8 cellular contexts compared by ENCODE assay signal in the genomic region with DNA sequence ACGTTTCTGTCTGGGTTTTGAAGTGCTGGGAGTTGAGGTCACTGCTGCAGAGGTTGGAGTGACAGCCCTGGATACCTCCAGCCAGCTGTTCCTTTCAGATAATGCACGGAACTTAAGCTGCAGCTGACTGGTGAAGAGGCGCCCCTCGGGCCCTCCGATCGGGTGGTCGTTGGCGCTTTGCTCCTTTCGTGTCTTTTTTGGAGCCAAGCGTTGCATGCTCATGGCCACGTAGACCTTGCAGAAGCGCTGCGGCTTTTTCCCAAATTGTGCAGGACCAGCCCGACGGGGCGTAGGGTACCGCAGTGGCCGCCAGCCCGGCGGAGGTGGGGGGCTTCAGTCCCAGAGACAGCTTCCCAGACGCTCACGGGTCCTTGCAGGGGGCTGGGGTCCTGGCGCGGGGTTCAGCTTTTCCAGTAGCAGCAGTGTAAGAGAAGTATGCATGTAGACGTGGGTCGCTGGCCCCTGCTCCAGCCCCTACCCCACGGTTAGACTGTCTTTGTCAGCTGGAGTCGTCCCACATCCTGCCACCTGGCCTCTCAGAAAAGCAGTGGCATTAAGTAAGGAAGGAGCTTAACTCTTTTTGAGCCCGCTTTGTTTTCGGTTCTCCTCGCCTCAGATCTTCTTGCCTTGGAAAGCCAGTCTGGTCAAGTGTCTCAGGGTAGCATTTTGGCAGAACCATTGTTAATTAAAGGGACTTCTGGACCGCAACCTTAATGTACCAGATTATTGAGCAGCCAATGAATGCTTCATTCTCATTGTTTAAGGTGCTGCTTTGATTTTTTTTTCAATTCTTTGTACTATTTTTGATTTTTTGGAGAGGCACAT. TPM values are rescaled to one million over a fixed set of nuclear protein-coding genes. Genes with fewer than 3 reads are reported as not detected.
A peak's percentile ranks its signal among the peaks of the same experiment; 100 is the strongest.
DNase-seq lines count a peak whose midpoint lies in the region; ATAC-seq, FAIRE-seq and TF ChIP-seq lines count a peak whose summit lies in the region.

No MANE protein-coding gene starts in this region.

- peak overlapping the region; percentile 93 to 99 (median 96) for H3K4me3 Mint-ChIP-seq in IgD-negative memory B cell

- H3K4me3 ChIP-seq in epithelial cell of esophagus (ENCODE audit: low read length) (peak overlapping the region; percentile 74), muscle layer of duodenum (ENCODE audit: low read depth in 1 of 2, low read length in 2 of 2) (peak overlapping the region; percentile 86 to 95)

- peak overlapping the region; percentile 90 to 99 (median 98) for H3K27ac Mint-ChIP-seq in IgD-negative memory B cell

- no peaks in the 10 kb centered on the region for H3K27me3 ChIP-seq in muscle layer of duodenum (ENCODE audit: low read depth, low read length)

- peak; percentile 6 for ATAC-seq in GM19035 (IDR thresholded peaks at IDR 0.05; ENCODE audit: unreplicated experiment)

- H3K27ac ChIP-seq in 22Rv1 = peak overlapping the region; percentile 22; the same call in 1 of the 2 replicates
- peak overlapping the region; percentile 83 for H3K27ac ChIP-seq in muscle layer of duodenum (ENCODE audit: low read length)

- H3K4me1 ChIP-seq in muscle layer of duodenum (ENCODE audit: control insufficient read depth in 1 of 2, insufficient read depth in 2 of 2, low read length in 2 of 2) = peaks cover 7 to 32% of the 10 kb centered on the region in 2 donors

- no peak for FAIRE-seq in H54 (lab: Jason Lieb, UNC)

- peaks cover 45 to 50% (median 46%) of the 10 kb centered on the region in 3 donors for H3K4me1 Mint-ChIP-seq in IgD-negative memory B cell

- no peaks in the 10 kb centered on the region for H3K9me3 ChIP-seq in muscle layer of duodenum (ENCODE audit: control insufficient read depth in 1 of 2, low read length in 2 of 2)

- no peaks in the 10 kb centered on the region for H3K9me3 Mint-ChIP-seq in IgD-negative memory B cell

- H3K36me3 ChIP-seq in muscle layer of duodenum (ENCODE audit: control insufficient read depth in 1 of 2, insufficient read depth in 2 of 2, low read length in 2 of 2) = peaks cover 0 to 17% of the 10 kb centered on the region in 2 donors

- TF ChIP-seq CTCF in 22Rv1 (IDR thresholded peaks at IDR 0.05) = no peak
- no peak for TF ChIP-seq CTCF in epithelial cell of esophagus (IDR thresholded peaks at IDR 0.05; ENCODE audit: insufficient read depth, low read depth, low read length, missing control alignments)

- DNase-seq in activated CD4-positive, alpha-beta T cell treated with anti-CD3 and anti-CD28 coated beads for 48 hours = peak; percentile 49
- DNase-seq in epithelial cell of esophagus (ENCODE audit: low read depth) (peak; percentile 36), H54 (ENCODE audit: insufficient read length, low spot score) (no peak), KG1 (lab: John Stamatoyannopoulos, UW) (no peak)

- no peaks in the 10 kb centered on the region for H3K27me3 Mint-ChIP-seq in IgD-negative memory B cell

- no peak for TF ChIP-seq POLR2A in H54 (IDR thresholded peaks at IDR 0.05; ENCODE audit: low read depth, low read length)

- H3K36me3 Mint-ChIP-seq in IgD-negative memory B cell = peaks cover 2% of the 10 kb centered on the region

RNA-seq across cellular contexts. Expression of gene TNFAIP3, which starts 0.8 kb away (rescaled TPM):
- 40.7 TPM for polyA plus RNA-seq in IgD-negative memory B cell

Comparison
In these comparisons a context has a peak if more than half of its experiments do, and no peak if none do; other contexts are left out.
1. DNase-seq: peak in activated CD4-positive, alpha-beta T cell treated with anti-CD3 and anti-CD28 coated beads for 48 hours (single experiment) and epithelial cell of esophagus (single experiment); none in H54 (single experiment) and KG1 (single experiment).